Comparison of ENCODE assay signal across 17 cellular contexts in genomic region chr4:98586231-98586630, GRCh38.
DNase-seq lines count a peak whose midpoint lies in the region; ATAC-seq and TF ChIP-seq lines count a peak whose summit lies in the region.
"Had no signal": no experiment of that assay in that cellular context is flagged by ENCODE, and none has a peak within 500 bp of the region (broad histone marks: within the 10 kb centered on the region; RNA-seq: fewer than 3 reads in every experiment).

No MANE protein-coding gene starts in this region.

- DNase-seq in Karpas-422 (peak; percentile 48), endodermal cell (no peak), osteocyte (ENCODE audit: extremely low spot score, unreplicated experiment) (no peak), RWPE1 (ENCODE audit: low spot score) (no peak), NCI-H187 (lab: John Stamatoyannopoulos, UW) (no peak), GM13976 (ENCODE audit: low spot score) (no peak)
- DNase-seq: CD8-positive, alpha-beta memory T cell; GF-D8; H9; NCI-H1092 treated with DMSO at 0.1 percent for 48 hours; NCI-H748 treated with DMSO at 0.1 percent for 48 hours; NK-92 treated with Interleukin-12 subunit alpha and Interleukin-12 subunit beta, amount 100 ng/mL, for 24 hours; SHP77 treated with DMSO at 0.1 percent for 48 hours had no signal

- H3K4me1 Mint-ChIP-seq in endodermal cell (peaks cover 49% of the 10 kb centered on the region), osteocyte (ENCODE audit: unreplicated experiment) (peaks cover 53% of the 10 kb centered on the region)

- H3K27ac Mint-ChIP-seq in endodermal cell (no peak overlapping the region), osteocyte (ENCODE audit: unreplicated experiment) (peak overlapping the region; percentile 50)

- H3K36me3 ChIP-seq in Karpas-422 (ENCODE audit: insufficient read depth, low read length) (no peaks in the 10 kb centered on the region), endodermal cell (ENCODE audit: control insufficient read depth, insufficient read depth, low read length) (no peaks in the 10 kb centered on the region)
- H3K36me3 ChIP-seq: BLaER1 treated with 17β-estradiol and CSF1 and Interleukin-3, amounts not matched to agents 10 nM and 100 nM had no signal

- H3K4me3 Mint-ChIP-seq in endodermal cell: no peak overlapping the region
- H3K4me3 Mint-ChIP-seq in osteocyte (ENCODE audit: unreplicated experiment): no peak overlapping the region
- H3K4me3 Mint-ChIP-seq: CD8-positive, alpha-beta memory T cell; H9 had no signal

- H3K27me3 Mint-ChIP-seq in endodermal cell (ENCODE audit: insufficient read depth) (peaks cover 21% of the 10 kb centered on the region), osteocyte (ENCODE audit: unreplicated experiment) (no peaks in the 10 kb centered on the region)
- H3K27me3 Mint-ChIP-seq: CD8-positive, alpha-beta memory T cell had no signal

- H2AFZ ChIP-seq in Karpas-422 (ENCODE audit: low read length): no peak overlapping the region

- peaks cover 19% of the 10 kb centered on the region for H3K4me1 ChIP-seq in Karpas-422 (ENCODE audit: low read length)
- H3K4me1 ChIP-seq in endodermal cell (ENCODE audit: control insufficient read depth, insufficient read depth, low read length): peaks cover 11% of the 10 kb centered on the region
- H3K4me1 ChIP-seq: BLaER1 treated with 17β-estradiol and CSF1 and Interleukin-3, amounts not matched to agents 10 nM and 100 nM had no signal

- H3K27ac ChIP-seq in Karpas-422 (ENCODE audit: low read length): no peak overlapping the region
- peak overlapping the region; percentile 87 for H3K27ac ChIP-seq in angular gyrus (ENCODE audit: low read depth, low read length)
- peak overlapping the region; percentile 69 for H3K27ac ChIP-seq in endodermal cell (ENCODE audit: low read depth, low read length)
- H3K27ac ChIP-seq in RWPE1: no peak overlapping the region
- H3K27ac ChIP-seq: BLaER1 treated with 17β-estradiol and CSF1 and Interleukin-3, amounts not matched to agents 10 nM and 100 nM had no signal

- H3K9me3 ChIP-seq in Karpas-422 (ENCODE audit: low read length) (no peaks in the 10 kb centered on the region), endodermal cell (ENCODE audit: control insufficient read depth, low read length) (no peaks in the 10 kb centered on the region)
- H3K9me3 ChIP-seq: BLaER1 treated with 17β-estradiol and CSF1 and Interleukin-3, amounts not matched to agents 10 nM and 100 nM had no signal

- no peaks in the 10 kb centered on the region for H4K20me1 ChIP-seq in Karpas-422 (ENCODE audit: insufficient read depth, low read depth, low read length)
- H4K20me1 ChIP-seq: BLaER1 treated with 17β-estradiol and CSF1 and Interleukin-3, amounts not matched to agents 10 nM and 100 nM had no signal

- POLR2A ChIA-PET in RWPE1 (lab: Yijun Ruan, JAX; ENCODE audit: low non-redundant PET): no interaction called here

- ATAC-seq in GM18517 (IDR thresholded peaks at IDR 0.05; ENCODE audit: unreplicated experiment): no peak
- ATAC-seq: SK-N-SH treated with all-trans-retinoic acid at 6 μM for 48 hours had no signal

- H3K4me3 ChIP-seq in Karpas-422 (ENCODE audit: low read length) (no peak overlapping the region), endodermal cell (ENCODE audit: low read length) (no peak overlapping the region)
- H3K4me3 ChIP-seq: BLaER1 treated with 17β-estradiol and CSF1 and Interleukin-3, amounts not matched to agents 10 nM and 100 nM had no signal

- H3K9me3 Mint-ChIP-seq in endodermal cell (no peaks in the 10 kb centered on the region), osteocyte (ENCODE audit: unreplicated experiment) (no peaks in the 10 kb centered on the region)
- H3K9me3 Mint-ChIP-seq: CD8-positive, alpha-beta memory T cell; H9 had no signal

- H3K4me2 ChIP-seq in Karpas-422 (ENCODE audit: low read depth, low read length, poor library complexity, severe bottlenecking): peak overlapping the region; percentile 8
- H3K4me2 ChIP-seq: BLaER1 treated with 17β-estradiol and CSF1 and Interleukin-3, amounts not matched to agents 10 nM and 100 nM had no signal

- CTCF ChIA-PET in RWPE1 (lab: Yijun Ruan, JAX): no interaction called here

- no peaks in the 10 kb centered on the region for H3K27me3 ChIP-seq in Karpas-422 (ENCODE audit: low read length)
- H3K27me3 ChIP-seq in endodermal cell (ENCODE audit: control insufficient read depth, insufficient read depth, low read length, poor library complexity, severe bottlenecking): peaks cover 28% of the 10 kb centered on the region
- H3K27me3 ChIP-seq: BLaER1 treated with 17β-estradiol and CSF1 and Interleukin-3, amounts not matched to agents 10 nM and 100 nM had no signal

- TF ChIP-seq CTCF in endodermal cell (conservative IDR thresholded peaks at IDR 0.05) (no peak), osteocyte (IDR thresholded peaks at IDR 0.05) (no peak), RWPE1 (conservative IDR thresholded peaks at IDR 0.05; ENCODE audit: low read depth) (no peak), GM13976 (IDR thresholded peaks at IDR 0.05; ENCODE audit: borderline replicate concordance, control extremely low read depth, extremely low read depth, insufficient read depth, missing control alignments) (no peak)

- H3K79me2 ChIP-seq in Karpas-422 (ENCODE audit: low read length): no peaks in the 10 kb centered on the region

- no peaks in the 10 kb centered on the region for H3K36me3 Mint-ChIP-seq in endodermal cell (ENCODE audit: low read depth)
- peaks cover 4% of the 10 kb centered on the region for H3K36me3 Mint-ChIP-seq in osteocyte (ENCODE audit: unreplicated experiment)

- WGBS in endodermal cell (ENCODE audit: insufficient coverage in 1 of 2, insufficient read length in 1 of 2), 2 experiments: 88% methylated on average over 1 of the region's 1 CpG; no CpG with 5 or more reads in 1 of the 2 experiments

- H3K9me2 ChIP-seq in Karpas-422 (replicated peaks; ENCODE audit: insufficient read depth, low read length): no peaks in the 10 kb centered on the region

- H3K9ac ChIP-seq in Karpas-422 (ENCODE audit: low read length): no peak overlapping the region
- H3K9ac ChIP-seq in endodermal cell (ENCODE audit: extremely low read depth, low read length, poor library complexity, severe bottlenecking): no peak overlapping the region
- H3K9ac ChIP-seq: BLaER1 treated with 17β-estradiol and CSF1 and Interleukin-3, amounts not matched to agents 10 nM and 100 nM had no signal

- in situ Hi-C loops in GM13976 (cut with MboI; ENCODE audit: low sequenced_read_pairs, unreplicated experiment): no loop called here

Comparison
In these comparisons a context has a peak if more than half of its experiments do, and no peak if none do; other contexts are left out.
1. H3K27ac ChIP-seq: peak in angular gyrus (single experiment) and endodermal cell (single experiment); none in Karpas-422 (single experiment) and RWPE1 (single experiment).